Comparison of ENCODE assay signal across 39 cellular contexts in the genomic region with DNA sequence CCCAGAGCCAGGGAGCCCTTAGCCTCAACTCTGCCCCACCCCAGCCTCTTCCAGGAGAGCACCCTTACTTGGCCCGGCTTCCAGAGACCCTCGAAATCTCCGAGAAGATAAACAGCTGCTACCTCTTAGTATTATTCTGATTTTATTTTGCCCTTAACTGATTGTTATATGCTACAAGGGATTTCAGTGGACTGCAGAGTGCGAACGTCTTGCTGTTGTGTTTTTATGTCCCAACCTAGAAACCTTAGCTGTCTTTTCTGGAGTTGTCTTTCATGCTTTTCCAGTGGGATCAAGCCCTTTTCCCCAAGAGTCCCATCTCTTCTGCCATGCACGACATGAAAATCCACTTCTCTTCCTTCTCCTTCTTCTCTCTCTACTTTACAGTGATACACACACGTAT. TPM values are rescaled to one million over a fixed set of nuclear protein-coding genes. Genes with fewer than 3 reads are reported as not detected.
"Had no signal": no experiment of that assay in that cellular context is flagged by ENCODE, and none has a peak within 500 bp of the region (broad histone marks: within the 10 kb centered on the region; RNA-seq: fewer than 3 reads in every experiment).

No MANE protein-coding gene starts in this region.

- H3K27ac Mint-ChIP-seq: activated CD4-positive, alpha-beta memory T cell treated with anti-CD3 and anti-CD28 coated beads for 36 hours; activated CD4-positive, alpha-beta T cell treated with anti-CD3 and anti-CD28 coated beads for 36 hours; activated CD4-positive, alpha-beta T cell treated with anti-CD3 and anti-CD28 coated beads, Interleukin-2, amount 10 ng/mL, durations not matched to agents 24 days and 14 days; activated CD8-positive, alpha-beta T cell treated with anti-CD3 and anti-CD28 coated beads for 36 hours; activated naive CD4-positive, alpha-beta T cell treated with anti-CD3 and anti-CD28 coated beads, Interleukin-2, amount 10 ng/mL, durations not matched to agents 7 days and 5 days; activated naive CD4-positive, alpha-beta T cell treated with anti-CD3 and anti-CD28 coated beads, Interleukin-2, amount 50 U/mL, for 24 hours; activated naive CD8-positive, alpha-beta T cell; activated naive CD8-positive, alpha-beta T cell treated with anti-CD3 and anti-CD28 coated beads, Interleukin-2, amount 10 ng/mL, durations not matched to agents 7 days and 5 days; activated naive CD8-positive, alpha-beta T cell treated with anti-CD3 and anti-CD28 coated beads, Interleukin-2, amount 50 U/mL, for 24 hours; activated T-cell treated with anti-CD3 and anti-CD28 coated beads, Interleukin-2, amount 50 U/mL, for 72 hours; activated T-helper 1 cell treated with anti-CD3 and anti-CD28 coated beads, Interleukin-12 subunit alpha, Interleukin-12 subunit beta, Interleukin-2, Interleukin-4 antibody, amounts not matched to agents 30 ng/mL and 10 ng/mL and 1 ng/mL, durations not matched to agents 14 hours and 24 hours and 36 hours; activated T-helper 2 cell treated with anti-CD3 and anti-CD28 coated beads, Interferon-gamma antibody, Interleukin-2, Interleukin-4, amounts not matched to agents 10 μg/mL and 5 μg/mL and 100 μg/mL, durations not matched to agents 14 hours and 24 hours and 36 hours; T-cell; T-helper 17 cell had no signal

- H3K36me3 ChIP-seq: cardiac muscle cell had no signal

- H3K9me3 Mint-ChIP-seq: activated CD4-positive, alpha-beta memory T cell treated with anti-CD3 and anti-CD28 coated beads for 36 hours; activated CD4-positive, alpha-beta T cell treated with anti-CD3 and anti-CD28 coated beads, Interleukin-2, amount 10 ng/mL, durations not matched to agents 24 days and 14 days; activated CD8-positive, alpha-beta T cell treated with anti-CD3 and anti-CD28 coated beads for 36 hours; activated naive CD4-positive, alpha-beta T cell treated with anti-CD3 and anti-CD28 coated beads, Interleukin-2, amount 10 ng/mL, durations not matched to agents 7 days and 5 days; activated naive CD4-positive, alpha-beta T cell treated with anti-CD3 and anti-CD28 coated beads, Interleukin-2, amount 50 U/mL, for 24 hours; activated naive CD8-positive, alpha-beta T cell treated with anti-CD3 and anti-CD28 coated beads, Interleukin-2, amount 10 ng/mL, durations not matched to agents 7 days and 5 days; activated naive CD8-positive, alpha-beta T cell treated with anti-CD3 and anti-CD28 coated beads, Interleukin-2, amount 50 U/mL, for 24 hours; activated T-cell treated with anti-CD3 and anti-CD28 coated beads, Interleukin-2, amount 50 U/mL, for 4 hours; activated T-cell treated with anti-CD3 and anti-CD28 coated beads, Interleukin-2, amount 50 U/mL, for 72 hours; activated T-helper 1 cell treated with anti-CD3 and anti-CD28 coated beads, Interleukin-12 subunit alpha, Interleukin-12 subunit beta, Interleukin-2, Interleukin-4 antibody, amounts not matched to agents 30 ng/mL and 10 ng/mL and 1 ng/mL, durations not matched to agents 14 hours and 24 hours and 36 hours; activated T-helper 2 cell treated with anti-CD3 and anti-CD28 coated beads, Interferon-gamma antibody, Interleukin-2, Interleukin-4, amounts not matched to agents 10 μg/mL and 5 μg/mL and 100 μg/mL, durations not matched to agents 14 hours and 24 hours and 36 hours; brain; central memory CD8-positive, alpha-beta T cell; T-cell had no signal

- H3K27me3 ChIP-seq: ascending aorta, cardiac muscle cell had no signal

- H3K27me3 Mint-ChIP-seq: activated CD4-positive, alpha-beta memory T cell treated with anti-CD3 and anti-CD28 coated beads for 36 hours; activated CD4-positive, alpha-beta T cell treated with anti-CD3 and anti-CD28 coated beads for 36 hours; activated CD4-positive, alpha-beta T cell treated with anti-CD3 and anti-CD28 coated beads, Interleukin-2, amount 10 ng/mL, durations not matched to agents 24 days and 14 days; activated CD8-positive, alpha-beta T cell treated with anti-CD3 and anti-CD28 coated beads for 36 hours; activated naive CD4-positive, alpha-beta T cell treated with anti-CD3 and anti-CD28 coated beads, Interleukin-2, amount 50 U/mL, for 24 hours; activated naive CD8-positive, alpha-beta T cell; activated naive CD8-positive, alpha-beta T cell treated with anti-CD3 and anti-CD28 coated beads, Interleukin-2, amount 10 ng/mL, durations not matched to agents 7 days and 5 days; activated naive CD8-positive, alpha-beta T cell treated with anti-CD3 and anti-CD28 coated beads, Interleukin-2, amount 50 U/mL, for 24 hours; brain; central memory CD8-positive, alpha-beta T cell; T-cell; T-helper 17 cell had no signal

- H3K4me1 Mint-ChIP-seq: central memory CD8-positive, alpha-beta T cell had no signal

- H3K4me3 ChIP-seq: ascending aorta, cardiac muscle cell had no signal

- H3K36me3 Mint-ChIP-seq: activated CD4-positive, alpha-beta memory T cell treated with anti-CD3 and anti-CD28 coated beads for 36 hours; activated naive CD4-positive, alpha-beta T cell treated with anti-CD3 and anti-CD28 coated beads, Interleukin-2, amount 10 ng/mL, durations not matched to agents 7 days and 5 days; activated naive CD8-positive, alpha-beta T cell treated with anti-CD3 and anti-CD28 coated beads, Interleukin-2, amount 10 ng/mL, durations not matched to agents 7 days and 5 days; brain had no signal

- H3K4me3 Mint-ChIP-seq: activated CD4-positive, alpha-beta memory T cell treated with anti-CD3 and anti-CD28 coated beads for 36 hours; activated CD4-positive, alpha-beta T cell treated with anti-CD3 and anti-CD28 coated beads for 36 hours; activated CD4-positive, alpha-beta T cell treated with anti-CD3 and anti-CD28 coated beads, Interleukin-2, amount 10 ng/mL, durations not matched to agents 24 days and 14 days; activated CD8-positive, alpha-beta T cell treated with anti-CD3 and anti-CD28 coated beads for 36 hours; activated naive CD4-positive, alpha-beta T cell treated with anti-CD3 and anti-CD28 coated beads, Interleukin-2, amount 10 ng/mL, durations not matched to agents 7 days and 5 days; activated naive CD4-positive, alpha-beta T cell treated with anti-CD3 and anti-CD28 coated beads, Interleukin-2, amount 50 U/mL, for 24 hours; activated naive CD8-positive, alpha-beta T cell; activated naive CD8-positive, alpha-beta T cell treated with anti-CD3 and anti-CD28 coated beads, Interleukin-2, amount 10 ng/mL, durations not matched to agents 7 days and 5 days; activated naive CD8-positive, alpha-beta T cell treated with anti-CD3 and anti-CD28 coated beads, Interleukin-2, amount 50 U/mL, for 24 hours; activated T-cell treated with anti-CD3 and anti-CD28 coated beads, Interleukin-2, amount 50 U/mL, for 4 hours; activated T-cell treated with anti-CD3 and anti-CD28 coated beads, Interleukin-2, amount 50 U/mL, for 72 hours; activated T-helper 1 cell treated with anti-CD3 and anti-CD28 coated beads, Interleukin-12 subunit alpha, Interleukin-12 subunit beta, Interleukin-2, Interleukin-4 antibody, amounts not matched to agents 30 ng/mL and 10 ng/mL and 1 ng/mL, durations not matched to agents 14 hours and 24 hours and 36 hours; brain; central memory CD8-positive, alpha-beta T cell; T-cell; T-helper 17 cell had no signal

- DNase-seq: activated CD4-positive, alpha-beta memory T cell treated with anti-CD3 and anti-CD28 coated beads for 36 hours; activated CD4-positive, alpha-beta T cell treated with anti-CD3 and anti-CD28 coated beads for 1 hour; activated CD4-positive, alpha-beta T cell treated with anti-CD3 and anti-CD28 coated beads for 36 hours; activated CD4-positive, alpha-beta T cell treated with anti-CD3 and anti-CD28 coated beads, Interleukin-2, amount 10 ng/mL, durations not matched to agents 24 days and 14 days; activated CD4-positive, alpha-beta T cell treated with anti-CD3 and anti-CD28 coated beads, Interleukin-2, amount 50 U/mL, for 1 hour; activated CD4-positive, alpha-beta T cell treated with anti-CD3 and anti-CD28 coated beads, Interleukin-2, amount 50 U/mL, for 4 hours; activated CD4-positive, CD25-positive, alpha-beta regulatory T cell; activated CD8-positive, alpha-beta memory T cell treated with anti-CD3 and anti-CD28 coated beads, Interleukin-2, amount 50 U/mL, for 4 hours; activated CD8-positive, alpha-beta T cell treated with anti-CD3 and anti-CD28 coated beads for 36 hours; activated effector memory CD4-positive, alpha-beta T cell treated with Interleukin-2 at 50 U/mL for 16 hours; activated gamma-delta T cell; activated naive CD4-positive, alpha-beta T cell treated with anti-CD3 and anti-CD28 coated beads, Interleukin-2, amount 10 ng/mL, durations not matched to agents 7 days and 5 days; activated naive CD4-positive, alpha-beta T cell treated with Interleukin-2 at 50 U/mL for 16 hours; activated naive CD8-positive, alpha-beta T cell treated with anti-CD3 and anti-CD28 coated beads, Interleukin-2, amount 10 ng/mL, durations not matched to agents 7 days and 5 days; activated naive CD8-positive, alpha-beta T cell treated with anti-CD3 and anti-CD28 coated beads, Interleukin-2, amount 50 U/mL, for 24 hours; activated T-cell treated with anti-CD3 and anti-CD28 coated beads for 4 hours; activated T-cell treated with anti-CD3 and anti-CD28 coated beads, Interleukin-2, amount 50 U/mL, for 1 hour; activated T-cell treated with anti-CD3 and anti-CD28 coated beads, Interleukin-2, amount 50 U/mL, for 4 hours; activated T-cell treated with anti-CD3 and anti-CD28 coated beads, Interleukin-2, amount 50 U/mL, for 72 hours; amygdala; anterior cingulate cortex; caudate nucleus; cerebellar nuclear complex; T-cell; T-helper 17 cell; T-helper 9 cell had no signal

- H3K9me3 ChIP-seq: ascending aorta had no signal

- FAIRE-seq: bronchial epithelial cell, TTC549 had no signal

- H3K4me1 ChIP-seq: ascending aorta had no signal

- ATAC-seq: activated CD4-positive, alpha-beta T cell treated with anti-CD3 and anti-CD28 coated beads for 36 hours; activated CD4-positive, CD25-positive, alpha-beta regulatory T cell treated with anti-CD3 and anti-CD28 coated beads, Interleukin-2, amount 50 U/mL, for 24 hours; activated CD8-positive, alpha-beta T cell treated with anti-CD3 and anti-CD28 coated beads for 36 hours; activated naive CD8-positive, alpha-beta T cell treated with anti-CD3 and anti-CD28 coated beads, Interleukin-2, amount 50 U/mL, for 24 hours; activated T-cell treated with anti-CD3 and anti-CD28 coated beads, Interleukin-2, amount 50 U/mL, for 4 hours; activated T-cell treated with anti-CD3 and anti-CD28 coated beads, Interleukin-2, amount 50 U/mL, for 72 hours; T-cell; T-helper 17 cell had no signal

- H3K27ac ChIP-seq: ascending aorta, cardiac muscle cell, VCaP had no signal

RNA-seq across cellular contexts. Expression of a gene that starts 47.0 kb away (rescaled TPM):
- total RNA-seq: bronchial epithelial cell, cardiac muscle cell, chondrocyte had no signal
- polyA plus RNA-seq: cardiac muscle cell had no signal

RNA-seq across cellular contexts. Expression of a gene that starts 59.3 kb away (rescaled TPM):
- total RNA-seq: cardiac muscle cell had no signal
